32 cellular contexts compared by ENCODE assay signal in the genomic region with DNA sequence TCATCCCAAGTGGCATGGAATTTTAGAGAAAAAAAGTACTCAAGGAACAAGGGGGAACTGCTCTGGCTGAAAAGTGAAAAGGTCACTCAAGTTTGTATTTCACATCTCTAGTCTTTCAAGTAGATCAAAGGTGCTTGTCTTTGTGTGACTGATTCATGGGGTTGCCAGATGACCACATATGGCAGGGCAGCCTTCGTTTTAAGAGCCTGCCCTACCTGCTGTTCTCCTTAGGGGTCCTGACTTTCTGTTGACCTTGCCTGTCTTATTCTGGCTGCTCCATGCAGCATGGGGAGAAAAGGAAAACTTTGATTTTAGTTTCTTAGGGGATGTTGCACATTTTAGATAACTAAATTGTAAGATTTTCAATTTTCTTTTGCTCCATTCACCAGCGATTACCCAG.
"Had no signal": no experiment of that assay in that cellular context is flagged by ENCODE, and none has a peak within 500 bp of the region (broad histone marks: within the 10 kb centered on the region; RNA-seq: fewer than 3 reads in every experiment).

No MANE protein-coding gene starts in this region.

- H3K4me3 ChIP-seq: ascending aorta, cardiac muscle cell, SJSA1 had no signal

- H3K9me2 ChIP-seq: SK-N-SH had no signal

- H3K4me1 ChIP-seq: ascending aorta, SJSA1 had no signal

- H3K4me1 Mint-ChIP-seq: activated CD4-positive, alpha-beta T cell treated with anti-CD3 and anti-CD28 coated beads, Interleukin-2, amount 10 ng/mL, durations not matched to agents 24 days and 14 days; activated naive CD4-positive, alpha-beta T cell treated with anti-CD3 and anti-CD28 coated beads, Interleukin-2, amount 50 U/mL, for 24 hours; activated naive CD8-positive, alpha-beta T cell treated with anti-CD3 and anti-CD28 coated beads, Interleukin-2, amount 10 ng/mL, durations not matched to agents 7 days and 5 days; activated T-helper 17 cell treated with anti-CD3 and anti-CD28 coated beads, Interleukin-2, amount 50 U/mL, for 72 hours; central memory CD8-positive, alpha-beta T cell had no signal

- H3K27me3 Mint-ChIP-seq: activated CD4-positive, alpha-beta T cell treated with anti-CD3 and anti-CD28 coated beads, Interleukin-2, amount 10 ng/mL, durations not matched to agents 24 days and 14 days; activated CD8-positive, alpha-beta T cell treated with anti-CD3 and anti-CD28 coated beads for 36 hours; activated naive CD4-positive, alpha-beta T cell treated with anti-CD3 and anti-CD28 coated beads, Interleukin-2, amount 50 U/mL, for 24 hours; activated naive CD8-positive, alpha-beta T cell treated with anti-CD3 and anti-CD28 coated beads, Interleukin-2, amount 10 ng/mL, durations not matched to agents 7 days and 5 days; activated T-helper 17 cell treated with anti-CD3 and anti-CD28 coated beads, Interleukin-2, amount 50 U/mL, for 72 hours; central memory CD8-positive, alpha-beta T cell had no signal

- H3K27me3 ChIP-seq: ascending aorta, cardiac muscle cell, SJSA1 had no signal

- H3K9me3 Mint-ChIP-seq: activated CD8-positive, alpha-beta T cell treated with anti-CD3 and anti-CD28 coated beads for 36 hours; activated naive CD4-positive, alpha-beta T cell treated with anti-CD3 and anti-CD28 coated beads, Interleukin-2, amount 50 U/mL, for 24 hours; activated naive CD8-positive, alpha-beta T cell treated with anti-CD3 and anti-CD28 coated beads, Interleukin-2, amount 10 ng/mL, durations not matched to agents 7 days and 5 days; central memory CD8-positive, alpha-beta T cell had no signal

- H3K36me3 ChIP-seq: ascending aorta, cardiac muscle cell, SJSA1 had no signal

- H3K9me3 ChIP-seq: ascending aorta, SJSA1, SK-N-SH had no signal

- H3K4me3 Mint-ChIP-seq: activated CD4-positive, alpha-beta T cell treated with anti-CD3 and anti-CD28 coated beads, Interleukin-2, amount 10 ng/mL, durations not matched to agents 24 days and 14 days; activated CD8-positive, alpha-beta T cell treated with anti-CD3 and anti-CD28 coated beads for 36 hours; activated naive CD4-positive, alpha-beta T cell treated with anti-CD3 and anti-CD28 coated beads, Interleukin-2, amount 50 U/mL, for 24 hours; activated naive CD8-positive, alpha-beta T cell treated with anti-CD3 and anti-CD28 coated beads, Interleukin-2, amount 10 ng/mL, durations not matched to agents 7 days and 5 days; activated T-cell treated with anti-CD3 and anti-CD28 coated beads, Interleukin-2, amount 50 U/mL, for 72 hours; activated T-helper 17 cell treated with anti-CD3 and anti-CD28 coated beads, Interleukin-2, amount 50 U/mL, for 72 hours; central memory CD8-positive, alpha-beta T cell had no signal

- H3K27ac ChIP-seq: ascending aorta, cardiac muscle cell, SJSA1, VCaP had no signal

- ATAC-seq: activated CD8-positive, alpha-beta T cell treated with anti-CD3 and anti-CD28 coated beads for 36 hours; activated T-cell treated with anti-CD3 and anti-CD28 coated beads, Interleukin-2, amount 50 U/mL, for 72 hours; activated T-helper 17 cell treated with anti-CD3 and anti-CD28 coated beads, Interleukin-2, amount 50 U/mL, for 72 hours; Panc1 had no signal

- H3K27ac Mint-ChIP-seq: activated CD4-positive, alpha-beta T cell treated with anti-CD3 and anti-CD28 coated beads, Interleukin-2, amount 10 ng/mL, durations not matched to agents 24 days and 14 days; activated CD8-positive, alpha-beta T cell treated with anti-CD3 and anti-CD28 coated beads for 36 hours; activated naive CD4-positive, alpha-beta T cell treated with anti-CD3 and anti-CD28 coated beads, Interleukin-2, amount 50 U/mL, for 24 hours; activated naive CD8-positive, alpha-beta T cell treated with anti-CD3 and anti-CD28 coated beads, Interleukin-2, amount 10 ng/mL, durations not matched to agents 7 days and 5 days; activated T-cell treated with anti-CD3 and anti-CD28 coated beads, Interleukin-2, amount 50 U/mL, for 72 hours; activated T-helper 17 cell treated with anti-CD3 and anti-CD28 coated beads, Interleukin-2, amount 50 U/mL, for 72 hours had no signal

- DNase-seq: activated CD4-positive, alpha-beta T cell treated with anti-CD3 and anti-CD28 coated beads for 1 hour; activated CD4-positive, alpha-beta T cell treated with anti-CD3 and anti-CD28 coated beads, Interleukin-2, amount 10 ng/mL, durations not matched to agents 24 days and 14 days; activated CD4-positive, alpha-beta T cell treated with anti-CD3 and anti-CD28 coated beads, Interleukin-2, amount 50 U/mL, for 4 hours; activated CD4-positive, CD25-positive, alpha-beta regulatory T cell; activated CD8-positive, alpha-beta T cell treated with anti-CD3 and anti-CD28 coated beads for 36 hours; activated gamma-delta T cell; activated naive CD4-positive, alpha-beta T cell treated with Interleukin-2 at 50 U/mL for 16 hours; activated naive CD8-positive, alpha-beta T cell treated with anti-CD3 and anti-CD28 coated beads, Interleukin-2, amount 10 ng/mL, durations not matched to agents 7 days and 5 days; activated T-cell treated with anti-CD3 and anti-CD28 coated beads, Interleukin-2, amount 50 U/mL, for 1 hour; activated T-cell treated with anti-CD3 and anti-CD28 coated beads, Interleukin-2, amount 50 U/mL, for 72 hours; amygdala; MM.1S; MV-4-11; NCI-H1092; NCI-H1436 treated with DMSO at 0.1 percent for 48 hours; NCI-H1694 treated with DMSO at 0.1 percent for 48 hours; NCI-H2029; NCI-H345; NCI-H524 treated with DMSO at 0.1 percent for 48 hours; SHP77 treated with DMSO at 0.1 percent for 48 hours; SK-N-SH; T-helper 1 cell; T-helper 2 cell; T-helper 9 cell had no signal

- H3K4me2 ChIP-seq: SK-N-SH had no signal

- H3K9ac ChIP-seq: SK-N-SH had no signal

- H3K36me3 Mint-ChIP-seq: activated naive CD4-positive, alpha-beta T cell treated with anti-CD3 and anti-CD28 coated beads, Interleukin-2, amount 50 U/mL, for 24 hours; activated naive CD8-positive, alpha-beta T cell treated with anti-CD3 and anti-CD28 coated beads, Interleukin-2, amount 10 ng/mL, durations not matched to agents 7 days and 5 days had no signal
